In genomic region chr10:88851706-88852105, GRCh38 we compare ENCODE assay signal across 9 cellular contexts. TPM values are rescaled to one million over a fixed set of nuclear protein-coding genes. Genes with fewer than 3 reads are reported as not detected.
DNase-seq lines count a peak whose midpoint lies in the region; ATAC-seq lines count a peak whose summit lies in the region.
"Had no signal": no experiment of that assay in that cellular context is flagged by ENCODE, and none has a peak within 500 bp of the region (broad histone marks: within the 10 kb centered on the region; RNA-seq: fewer than 3 reads in every experiment).

TSS of gene ANKRD22 (minus strand) at chr10:88851844. CDS start at chr10:88851607, 237 bp downstream.

- no peaks in the 10 kb centered on the region for H3K9me3 Mint-ChIP-seq in activated CD8-positive, alpha-beta memory T cell treated with anti-CD3 and anti-CD28 coated beads, Interleukin-2, amount 10 ng/mL, durations not matched to agents 7 days and 5 days (ENCODE audit: low read depth)

- CTCF ChIA-PET in activated CD8-positive, alpha-beta memory T cell treated with anti-CD3 and anti-CD28 coated beads, Interleukin-2, amount 10 ng/mL, durations not matched to agents 7 days and 5 days (lab: Charles Lee) = interaction anchor here (1.2 to 4.9 kb wide), 2 partner anchors 11 to 16 kb away, joined by 3 to 24 read pairs; no protein-coding TSS in a partner anchor

- H3K27me3 Mint-ChIP-seq in activated CD8-positive, alpha-beta memory T cell treated with anti-CD3 and anti-CD28 coated beads, Interleukin-2, amount 10 ng/mL, durations not matched to agents 7 days and 5 days = no peaks in the 10 kb centered on the region

- H3K4me3 Mint-ChIP-seq in activated CD8-positive, alpha-beta memory T cell treated with anti-CD3 and anti-CD28 coated beads, Interleukin-2, amount 10 ng/mL, durations not matched to agents 7 days and 5 days = no peak within 1 kb of the TSS

- in situ Hi-C loops in T47D (cut with HindIII; ENCODE audit: low pct_unique_long_range_greater_than_20kb, low sequenced_read_pairs) = no loop called here

- H3K9me3 ChIP-seq in mononuclear cell (ENCODE audit: low read depth, low read length) = no peaks in the 10 kb centered on the region

- ATAC-seq in HG03159 (IDR thresholded peaks at IDR 0.05; ENCODE audit: unreplicated experiment) = no peak
- ATAC-seq in activated CD8-positive, alpha-beta memory T cell treated with anti-CD3 and anti-CD28 coated beads, Interleukin-2, amount 10 ng/mL, durations not matched to agents 7 days and 5 days = no peak
- no peak for ATAC-seq in HG02678 (IDR thresholded peaks at IDR 0.05; ENCODE audit: unreplicated experiment)

- DNase-seq in DMS153 (lab: John Stamatoyannopoulos, UW) = peak; percentile 65
- peak; percentile 49 for DNase-seq in NCI-H2029 (lab: John Stamatoyannopoulos, UW)
- DNase-seq in T47D (ENCODE audit: low read depth in 1 of 2, low spot score in 1 of 2) = peak; percentile 65 to 98
- no peak for DNase-seq in activated CD8-positive, alpha-beta memory T cell treated with anti-CD3 and anti-CD28 coated beads, Interleukin-2, amount 10 ng/mL, durations not matched to agents 7 days and 5 days
- no peak for DNase-seq in midbrain (lab: John Stamatoyannopoulos, UW)
- DNase-seq: KG1 had no signal

- H3K27ac Mint-ChIP-seq in activated CD8-positive, alpha-beta memory T cell treated with anti-CD3 and anti-CD28 coated beads, Interleukin-2, amount 10 ng/mL, durations not matched to agents 7 days and 5 days = no peak within 1 kb of the TSS

- H3K36me3 Mint-ChIP-seq in activated CD8-positive, alpha-beta memory T cell treated with anti-CD3 and anti-CD28 coated beads, Interleukin-2, amount 10 ng/mL, durations not matched to agents 7 days and 5 days = peaks cover 4% of the 10 kb centered on the region

- H3K4me1 ChIP-seq in mononuclear cell (ENCODE audit: insufficient read depth, low read length) = peaks cover 65% of the 10 kb centered on the region

- peaks cover 35% of the 10 kb centered on the region for H3K4me1 Mint-ChIP-seq in activated CD8-positive, alpha-beta memory T cell treated with anti-CD3 and anti-CD28 coated beads, Interleukin-2, amount 10 ng/mL, durations not matched to agents 7 days and 5 days

- peak within 1 kb of the TSS; percentile 24 for H3K4me3 ChIP-seq in mononuclear cell (ENCODE audit: low read length)

- no peaks in the 10 kb centered on the region for H3K27me3 ChIP-seq in mononuclear cell (ENCODE audit: insufficient read depth, low read length)

RNA-seq across cellular contexts. Expression of gene ANKRD22, which starts in this region (rescaled TPM):
- total RNA-seq in mononuclear cell = 0.31 TPM
- total RNA-seq in activated CD8-positive, alpha-beta memory T cell treated with anti-CD3 and anti-CD28 coated beads, Interleukin-2, amount 10 ng/mL, durations not matched to agents 7 days and 5 days = under 1 TPM in 1 of 2 experiments, not detected in 1; 0.37 TPM

Comparison
In these comparisons a context has a peak if more than half of its experiments do, and no peak if none do; other contexts are left out.
1. DNase-seq: peak in DMS153 (single experiment), NCI-H2029 (single experiment) and T47D (2 of 2); none in activated CD8-positive, alpha-beta memory T cell treated with anti-CD3 and anti-CD28 coated beads, Interleukin-2, amount 10 ng/mL, durations not matched to agents 7 days and 5 days (single experiment) and midbrain (single experiment).